In genomic region chr14:96195441-96196081, GRCh38 we compare ENCODE assay signal across 2 cellular contexts.
TF ChIP-seq lines count a peak whose summit lies in the region.

No MANE protein-coding gene starts in this region.

TF ChIP-seq in K562, 482 proteins besides CTCF, POLR2A, EP300 and RAD21 (continued from another document):
- TF ChIP-seq, protein P1, sequence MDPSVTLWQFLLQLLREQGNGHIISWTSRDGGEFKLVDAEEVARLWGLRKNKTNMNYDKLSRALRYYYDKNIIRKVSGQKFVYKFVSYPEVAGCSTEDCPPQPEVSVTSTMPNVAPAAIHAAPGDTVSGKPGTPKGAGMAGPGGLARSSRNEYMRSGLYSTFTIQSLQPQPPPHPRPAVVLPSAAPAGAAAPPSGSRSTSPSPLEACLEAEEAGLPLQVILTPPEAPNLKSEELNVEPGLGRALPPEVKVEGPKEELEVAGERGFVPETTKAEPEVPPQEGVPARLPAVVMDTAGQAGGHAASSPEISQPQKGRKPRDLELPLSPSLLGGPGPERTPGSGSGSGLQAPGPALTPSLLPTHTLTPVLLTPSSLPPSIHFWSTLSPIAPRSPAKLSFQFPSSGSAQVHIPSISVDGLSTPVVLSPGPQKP (CRISPR knock-in tag; IDR thresholded peaks at IDR 0.05): no peak
- TF ChIP-seq, protein P2, sequence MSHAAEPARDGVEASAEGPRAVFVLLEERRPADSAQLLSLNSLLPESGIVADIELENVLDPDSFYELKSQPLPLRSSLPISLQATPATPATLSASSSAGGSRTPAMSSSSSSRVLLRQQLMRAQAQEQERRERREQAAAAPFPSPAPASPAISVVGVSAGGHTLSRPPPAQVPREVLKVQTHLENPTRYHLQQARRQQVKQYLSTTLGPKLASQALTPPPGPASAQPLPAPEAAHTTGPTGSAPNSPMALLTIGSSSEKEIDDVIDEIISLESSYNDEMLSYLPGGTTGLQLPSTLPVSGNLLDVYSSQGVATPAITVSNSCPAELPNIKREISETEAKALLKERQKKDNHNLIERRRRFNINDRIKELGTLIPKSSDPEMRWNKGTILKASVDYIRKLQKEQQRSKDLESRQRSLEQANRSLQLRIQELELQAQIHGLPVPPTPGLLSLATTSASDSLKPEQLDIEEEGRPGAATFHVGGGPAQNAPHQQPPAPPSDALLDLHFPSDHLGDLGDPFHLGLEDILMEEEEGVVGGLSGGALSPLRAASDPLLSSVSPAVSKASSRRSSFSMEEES (CRISPR knock-in tag; IDR thresholded peaks at IDR 0.05): peak; percentile 65

TF ChIP-seq in liver, 16 proteins besides CTCF, POLR2A, EP300 and RAD21 (continued from another document):
- no peak for TF ChIP-seq REST (IDR thresholded peaks at IDR 0.05)
